ENCODE assay signal across 29 cellular contexts in genomic region chr2:36235877-36236276, GRCh38.
"Had no signal": no experiment of that assay in that cellular context is flagged by ENCODE, and none has a peak within 500 bp of the region (broad histone marks: within the 10 kb centered on the region; RNA-seq: fewer than 3 reads in every experiment).

No MANE protein-coding gene starts in this region.

- H3K4me1 Mint-ChIP-seq: neural crest cell had no signal

- H3K27me3 ChIP-seq: left lung, pancreas, spleen, suprapubic skin, tibial artery, upper lobe of right lung had no signal

- H3K27me3 Mint-ChIP-seq: naive B cell had no signal

- H3K4me1 ChIP-seq: heart right ventricle, left lung, lower lobe of right lung, pancreas, prostate gland, tibial artery, upper lobe of right lung had no signal

- H3K27ac ChIP-seq: heart right ventricle, left lung, lower lobe of right lung, pancreas, prostate gland, suprapubic skin, thoracic aorta, tibial artery, upper lobe of right lung had no signal

- ATAC-seq: heart right ventricle; left colon; left lung; lower lobe of right lung; pancreas; right cardiac atrium; sciatic nerve; stimulated activated effector memory CD8-positive, alpha-beta T cell treated with anti-CD3 and anti-CD28 coated beads, Interleukin-12 subunit alpha, Interleukin-12 subunit beta, amount 100 ng/mL, for 72 hours; upper lobe of right lung had no signal

- H3K36me3 Mint-ChIP-seq: naive B cell had no signal

- H3K27ac Mint-ChIP-seq: naive B cell; nephron; stimulated activated effector memory CD8-positive, alpha-beta T cell treated with anti-CD3 and anti-CD28 coated beads, Interleukin-12 subunit alpha, Interleukin-12 subunit beta, amount 100 ng/mL, for 72 hours; stimulated activated naive CD8-positive, alpha-beta T cell treated with anti-CD3 and anti-CD28 coated beads, Interleukin-15, Interleukin-2, amounts not matched to agents 100 ng/mL and 50 ng/mL, for 24 hours had no signal

- H3K9me3 Mint-ChIP-seq: naive B cell, nephron had no signal

- H3K36me3 ChIP-seq: heart right ventricle, left lung, lower lobe of right lung, pancreas, prostate gland, spleen, suprapubic skin, thoracic aorta, tibial artery, upper lobe of right lung had no signal

- H3K9me3 ChIP-seq: heart right ventricle, left lung, lower lobe of right lung, pancreas, prostate gland, spleen, suprapubic skin, thoracic aorta, tibial artery, upper lobe of right lung had no signal

- H3K4me3 Mint-ChIP-seq: naive B cell; nephron; neural crest cell; stimulated activated effector memory CD8-positive, alpha-beta T cell treated with anti-CD3 and anti-CD28 coated beads, Interleukin-12 subunit alpha, Interleukin-12 subunit beta, amount 100 ng/mL, for 72 hours; stimulated activated naive CD8-positive, alpha-beta T cell treated with anti-CD3 and anti-CD28 coated beads, Interleukin-15, Interleukin-2, amounts not matched to agents 100 ng/mL and 50 ng/mL, for 24 hours had no signal

- H3K4me3 ChIP-seq: heart right ventricle, left lung, lower lobe of right lung, pancreas, prostate gland, skin epidermis, spleen, suprapubic skin, thoracic aorta, tibial artery, upper lobe of right lung had no signal

- DNase-seq: heart right ventricle; hippocampal formation; kidney; left colon; left lung; lower lobe of right lung; mammary epithelial cell; mesenchymal stem cell; naive B cell; nucleus accumbens; pancreas; posterior cingulate gyrus; retina; right cardiac atrium; spleen; stimulated activated CD4-positive, alpha-beta T cell treated with anti-CD3 and anti-CD28 coated beads, Interleukin-4, amount 100 ng/mL, for 24 hours; stimulated activated naive CD4-positive, alpha-beta T cell; tibial artery; trophoblast cell; upper lobe of right lung had no signal
